Comparison of ENCODE assay signal across 2 cellular contexts in genomic region chr2:61411109-61411508, GRCh38.
A peak's percentile ranks its signal among the peaks of the same experiment; 100 is the strongest.
TF ChIP-seq lines count a peak whose summit lies in the region.

No MANE protein-coding gene starts in this region.

TF ChIP-seq in WTC11, 78 proteins besides CTCF, POLR2A, EP300 and RAD21:
- no peak for TF ChIP-seq ZNF219 (CRISPR knock-in tag; IDR thresholded peaks at IDR 0.05; ENCODE audit: borderline replicate concordance)
- TF ChIP-seq IRF2 (CRISPR knock-in tag; IDR thresholded peaks at IDR 0.05; ENCODE audit: borderline replicate concordance, low read depth), result no peak
- TF ChIP-seq NFYB (CRISPR knock-in tag; conservative IDR thresholded peaks at IDR 0.05; ENCODE audit: low read depth), result no peak
- TF ChIP-seq, protein P1, sequence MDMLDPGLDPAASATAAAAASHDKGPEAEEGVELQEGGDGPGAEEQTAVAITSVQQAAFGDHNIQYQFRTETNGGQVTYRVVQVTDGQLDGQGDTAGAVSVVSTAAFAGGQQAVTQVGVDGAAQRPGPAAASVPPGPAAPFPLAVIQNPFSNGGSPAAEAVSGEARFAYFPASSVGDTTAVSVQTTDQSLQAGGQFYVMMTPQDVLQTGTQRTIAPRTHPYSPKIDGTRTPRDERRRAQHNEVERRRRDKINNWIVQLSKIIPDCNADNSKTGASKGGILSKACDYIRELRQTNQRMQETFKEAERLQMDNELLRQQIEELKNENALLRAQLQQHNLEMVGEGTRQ (CRISPR knock-in tag; IDR thresholded peaks at IDR 0.05), result no peak
- no peak for TF ChIP-seq CREB1 (CRISPR knock-in tag; IDR thresholded peaks at IDR 0.05)
- no peak for TF ChIP-seq NR3C1 (CRISPR knock-in tag; conservative IDR thresholded peaks at IDR 0.05; ENCODE audit: low read depth)
- TF ChIP-seq ELF4 (CRISPR knock-in tag; IDR thresholded peaks at IDR 0.05; ENCODE audit: low read depth), result no peak
- no peak for TF ChIP-seq JAZF1 (CRISPR knock-in tag; IDR thresholded peaks at IDR 0.05)

TF ChIP-seq in HepG2, 621 proteins besides CTCF, POLR2A, EP300 and RAD21:
- TF ChIP-seq HNF4A (CRISPR knock-in tag; IDR thresholded peaks at IDR 0.05), result peak; percentile 25; the same call in 1 of the 2 replicates
- no peak for TF ChIP-seq GPBP1L1 (CRISPR knock-in tag; IDR thresholded peaks at IDR 0.05)
- TF ChIP-seq GATAD2A (CRISPR knock-in tag; IDR thresholded peaks at IDR 0.05), result peak; percentile 37; the same call in 1 of the 2 replicates
- TF ChIP-seq PAXIP1 (CRISPR knock-in tag; conservative IDR thresholded peaks at IDR 0.05), result no peak
- TF ChIP-seq, protein P2, sequence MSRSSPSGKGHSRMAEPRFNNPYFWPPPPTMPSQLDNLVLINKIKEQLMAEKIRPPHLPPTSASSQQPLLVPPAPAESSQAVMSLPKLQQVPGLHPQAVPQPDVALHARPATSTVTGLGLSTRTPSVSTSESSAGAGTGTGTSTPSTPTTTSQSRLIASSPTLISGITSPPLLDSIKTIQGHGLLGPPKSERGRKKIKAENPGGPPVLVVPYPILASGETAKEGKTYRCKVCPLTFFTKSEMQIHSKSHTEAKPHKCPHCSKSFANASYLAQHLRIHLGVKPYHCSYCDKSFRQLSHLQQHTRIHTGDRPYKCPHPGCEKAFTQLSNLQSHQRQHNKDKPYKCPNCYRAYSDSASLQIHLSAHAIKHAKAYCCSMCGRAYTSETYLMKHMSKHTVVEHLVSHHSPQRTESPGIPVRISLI (CRISPR knock-in tag; IDR thresholded peaks at IDR 0.05; ENCODE audit: borderline replicate concordance), result peak; percentile 87
- peak in 1 of 2 experiments; percentile 60; a peak in 1 of 4 replicates for TF ChIP-seq NR2F1 (CRISPR knock-in tag; IDR thresholded peaks at IDR 0.05)
- peak; percentile 72 for TF ChIP-seq NR2F6 (IDR thresholded peaks at IDR 0.05)
- TF ChIP-seq NR2F6 (CRISPR knock-in tag; IDR thresholded peaks at IDR 0.05), result peak; percentile 78
- TF ChIP-seq RARA (CRISPR knock-in tag; IDR thresholded peaks at IDR 0.05), result 0 out of 2 replicates have a peak, but pooled peaks have one; percentile 29
- TF ChIP-seq, protein P3, sequence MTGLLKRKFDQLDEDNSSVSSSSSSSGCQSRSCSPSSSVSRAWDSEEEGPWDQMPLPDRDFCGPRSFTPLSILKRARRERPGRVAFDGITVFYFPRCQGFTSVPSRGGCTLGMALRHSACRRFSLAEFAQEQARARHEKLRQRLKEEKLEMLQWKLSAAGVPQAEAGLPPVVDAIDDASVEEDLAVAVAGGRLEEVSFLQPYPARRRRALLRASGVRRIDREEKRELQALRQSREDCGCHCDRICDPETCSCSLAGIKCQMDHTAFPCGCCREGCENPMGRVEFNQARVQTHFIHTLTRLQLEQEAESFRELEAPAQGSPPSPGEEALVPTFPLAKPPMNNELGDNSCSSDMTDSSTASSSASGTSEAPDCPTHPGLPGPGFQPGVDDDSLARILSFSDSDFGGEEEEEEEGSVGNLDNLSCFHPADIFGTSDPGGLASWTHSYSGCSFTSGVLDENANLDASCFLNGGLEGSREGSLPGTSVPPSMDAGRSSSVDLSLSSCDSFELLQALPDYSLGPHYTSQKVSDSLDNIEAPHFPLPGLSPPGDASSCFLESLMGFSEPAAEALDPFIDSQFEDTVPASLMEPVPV (CRISPR knock-in tag; IDR thresholded peaks at IDR 0.05), result no peak
- TF ChIP-seq FOXK1 (CRISPR knock-in tag; IDR thresholded peaks at IDR 0.05; ENCODE audit: borderline replicate concordance, low read depth), result no peak
- 0 out of 2 replicates have a peak, but pooled peaks have one; percentile 24 for TF ChIP-seq PITX1 (CRISPR knock-in tag; IDR thresholded peaks at IDR 0.05)
- no peak for TF ChIP-seq BORCS8-MEF2B (CRISPR knock-in tag; IDR thresholded peaks at IDR 0.05)
TF ChIP-seq in HepG2: peak in this region for 7.
